In genomic region chr9:127557998-127558546, GRCh38 we compare ENCODE assay signal across 9 cellular contexts. TPM values are rescaled to one million over a fixed set of nuclear protein-coding genes. Genes with fewer than 3 reads are reported as not detected.
DNase-seq lines count a peak whose midpoint lies in the region; ATAC-seq and TF ChIP-seq lines count a peak whose summit lies in the region.
"Had no signal": no experiment of that assay in that cellular context is flagged by ENCODE, and none has a peak within 500 bp of the region (broad histone marks: within the 10 kb centered on the region; RNA-seq: fewer than 3 reads in every experiment).

No MANE protein-coding gene starts in this region.

- H3K27me3 ChIP-seq in heart left ventricle, result no peaks in the 10 kb centered on the region
- H3K27me3 ChIP-seq in muscle layer of duodenum (ENCODE audit: low read depth, low read length), result no peaks in the 10 kb centered on the region
- H3K27me3 ChIP-seq in vagina, result no peaks in the 10 kb centered on the region
- H3K27me3 ChIP-seq in Karpas-422 (ENCODE audit: low read length), result no peaks in the 10 kb centered on the region

- no peaks in the 10 kb centered on the region for H3K9me2 ChIP-seq in Karpas-422 (replicated peaks; ENCODE audit: insufficient read depth, low read length)

- H4K20me1 ChIP-seq in Karpas-422 (ENCODE audit: insufficient read depth, low read depth, low read length), result no peaks in the 10 kb centered on the region

- H2AFZ ChIP-seq in Karpas-422 (ENCODE audit: low read length), result no peak overlapping the region

- H3K36me3 ChIP-seq in heart left ventricle (peaks cover 0 to 20% (median 2%) of the 10 kb centered on the region in 9 donors), muscle layer of duodenum (ENCODE audit: control insufficient read depth in 1 of 2, insufficient read depth in 2 of 2, low read length in 2 of 2) (peaks cover 15 to 26% of the 10 kb centered on the region in 2 donors), vagina (peaks cover 0 to 12% of the 10 kb centered on the region in 2 donors), Karpas-422 (ENCODE audit: insufficient read depth, low read length) (no peaks in the 10 kb centered on the region)

- no peak overlapping the region for H3K4me2 ChIP-seq in Karpas-422 (ENCODE audit: low read depth, low read length, poor library complexity, severe bottlenecking)

- intact Hi-C loops in heart left ventricle (cut with DNase I) (no loop called here), left ventricle myocardium superior (cut with micrococcal nuclease) (no loop called here), vagina (cut with DNase I) (no loop called here)

- peak in 1 of 5 donors; percentile 24 for DNase-seq in heart left ventricle
- no peak for DNase-seq in left ventricle myocardium superior
- DNase-seq in caudate nucleus (lab: John Stamatoyannopoulos, UW), result no peak
- no peak for DNase-seq in vagina (ENCODE audit: extremely low spot score in 2 of 2)
- DNase-seq in GDM1 (lab: John Stamatoyannopoulos, UW), result no peak
- no peak for DNase-seq in NCI-H774 (lab: John Stamatoyannopoulos, UW)
- no peak for DNase-seq in Karpas-422
- DNase-seq: NCI-H1436 had no signal

- WGBS in heart left ventricle, 4 donors, result 60 to 72% (median 67%) methylated on average over 11 of the region's 11 CpGs

- H3K4me1 ChIP-seq in heart left ventricle (peaks cover 29 to 98% (median 79%) of the 10 kb centered on the region in 12 donors), muscle layer of duodenum (ENCODE audit: control insufficient read depth in 1 of 2, insufficient read depth in 2 of 2, low read length in 2 of 2) (peaks cover 49 to 58% of the 10 kb centered on the region in 2 donors), vagina (peaks cover 98% of the 10 kb centered on the region), Karpas-422 (ENCODE audit: low read length) (no peaks in the 10 kb centered on the region)

- H3K4me3 ChIP-seq in heart left ventricle, result peak overlapping the region in 1 of 12 donors; percentile 3
- H3K4me3 ChIP-seq in muscle layer of duodenum (ENCODE audit: low read depth in 1 of 2, low read length in 2 of 2), result no peak overlapping the region
- H3K4me3 ChIP-seq in vagina, result peak overlapping the region; percentile 3 to 11
- no peak overlapping the region for H3K4me3 ChIP-seq in Karpas-422 (ENCODE audit: low read length)

- H3K27ac ChIP-seq in heart left ventricle (peak overlapping the region; percentile 1 to 88 (median 69)), caudate nucleus (ENCODE audit: low read depth, low read length) (peak overlapping the region; percentile 67), muscle layer of duodenum (ENCODE audit: low read length) (peak overlapping the region; percentile 65), vagina (peak overlapping the region; percentile 97), Karpas-422 (ENCODE audit: low read length) (no peak overlapping the region)

- H3K9me3 ChIP-seq in heart left ventricle (no peaks in the 10 kb centered on the region), muscle layer of duodenum (ENCODE audit: control insufficient read depth in 1 of 2, low read length in 2 of 2) (no peaks in the 10 kb centered on the region), vagina (no peaks in the 10 kb centered on the region), Karpas-422 (ENCODE audit: low read length) (no peaks in the 10 kb centered on the region)

- H3K9ac ChIP-seq in Karpas-422 (ENCODE audit: low read length), result no peak overlapping the region

- ATAC-seq in heart left ventricle (no peak), left ventricle myocardium superior (no peak)

- no peaks in the 10 kb centered on the region for H3K79me2 ChIP-seq in Karpas-422 (ENCODE audit: low read length)

- TF ChIP-seq POLR2A in heart left ventricle (IDR thresholded peaks at IDR 0.05) (no peak), vagina (IDR thresholded peaks at IDR 0.05) (no peak)

- TF ChIP-seq CTCF in heart left ventricle (IDR thresholded peaks at IDR 0.05) (no peak), vagina (IDR thresholded peaks at IDR 0.05) (no peak)

RNA-seq across cellular contexts. Expression of gene STXBP1, which starts 54.0 kb away (rescaled TPM):
- 100 to 1,000 TPM in 1 of 9 donors, 10 to 100 TPM in 8; 35.9 to 102 (median 50.2) TPM for total RNA-seq in heart left ventricle
- polyA plus RNA-seq in heart left ventricle, result 10 to 100 TPM; 14.0 to 23.7 TPM
- 49.4 TPM for total RNA-seq in left ventricle myocardium superior
- total RNA-seq in vagina, result 56.2 TPM
- 3.1 and 3.6 TPM in 2 replicates for total RNA-seq in Karpas-422 (2014; rRNA removed; shearing (Covaris generic); ENCODE audit: low replicate concordance)

Comparison
In these comparisons a context has a peak if more than half of its experiments do, and no peak if none do; other contexts are left out.
1. H3K4me3 ChIP-seq: peak in vagina (2 of 2); none in muscle layer of duodenum (0 of 2) and Karpas-422 (single experiment).